17 cellular contexts compared by ENCODE assay signal in the genomic region with DNA sequence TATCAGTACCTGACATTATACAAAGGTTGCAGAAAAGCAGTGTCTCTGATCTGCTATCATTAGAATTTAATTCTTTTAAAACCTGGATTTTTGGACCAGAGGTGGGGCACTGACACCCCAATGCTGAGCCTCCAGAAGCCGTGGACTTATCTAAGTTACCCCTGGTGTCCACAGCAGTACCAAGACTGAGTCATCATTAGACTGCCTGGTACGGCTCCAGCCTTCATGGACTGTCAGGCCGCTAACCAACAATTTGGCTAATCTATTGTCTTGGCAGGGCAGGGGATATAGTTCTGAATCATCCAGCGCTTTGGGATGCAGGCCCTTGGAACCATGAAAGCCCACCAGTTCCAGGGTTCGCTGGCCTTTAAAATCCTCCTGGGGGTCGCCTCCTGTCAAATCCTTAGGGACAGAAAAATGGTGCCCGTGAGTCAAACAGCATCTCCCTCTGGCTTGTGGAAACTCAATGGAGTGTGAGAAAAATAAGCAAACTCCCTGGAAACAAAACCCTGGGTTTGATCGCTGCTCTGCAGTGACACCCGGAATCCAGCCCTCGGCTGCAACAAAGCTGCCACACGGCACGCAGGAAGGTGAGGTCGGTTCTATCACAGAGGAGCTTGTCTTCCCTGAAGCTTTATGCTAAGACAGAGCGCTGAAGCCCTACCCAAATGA.
DNase-seq lines count a peak whose midpoint lies in the region; ATAC-seq and TF ChIP-seq lines count a peak whose summit lies in the region.
"Had no signal": no experiment of that assay in that cellular context is flagged by ENCODE, and none has a peak within 500 bp of the region (broad histone marks: within the 10 kb centered on the region; RNA-seq: fewer than 3 reads in every experiment).

No MANE protein-coding gene starts in this region.

- no peak for ATAC-seq in heart right ventricle
- ATAC-seq: activated naive CD4-positive, alpha-beta T cell treated with anti-CD3 and anti-CD28 coated beads, Interleukin-2, amount 50 U/mL, for 72 hours had no signal

- intact Hi-C loops in cardiac septum (cut with DNase I), result no loop called here
- intact Hi-C loops in heart right ventricle (cut with DNase I), result no loop called here
- intact Hi-C loops in tibial artery (cut with DNase I; ENCODE audit: low total_unique reads), result no loop called here

- H3K36me3 ChIP-seq in heart right ventricle, result peaks cover 0 to 16% (median 0%) of the 10 kb centered on the region in 9 donors
- peaks cover 0 to 12% (median 4%) of the 10 kb centered on the region in 3 donors for H3K36me3 ChIP-seq in tibial artery
- H3K36me3 ChIP-seq: pancreas had no signal

- H3K4me1 ChIP-seq in heart right ventricle, result peaks cover 0 to 8% (median 0%) of the 10 kb centered on the region in 9 donors
- H3K4me1 ChIP-seq in tibial artery, result no peaks in the 10 kb centered on the region
- H3K4me1 ChIP-seq: pancreas had no signal

- 75 to 76% methylated on average over 14 of the region's 14 CpGs for WGBS in heart right ventricle, 2 donors

- H3K9me3 ChIP-seq in heart right ventricle (no peaks in the 10 kb centered on the region), tibial artery (no peaks in the 10 kb centered on the region)
- H3K9me3 ChIP-seq: pancreas had no signal

- H3K4me3 ChIP-seq in heart right ventricle (no peak overlapping the region), astrocyte of the cerebellum (ENCODE audit: low read depth, low read length) (no peak overlapping the region), tibial artery (no peak overlapping the region)
- H3K4me3 ChIP-seq: pancreas had no signal

- no peak for TF ChIP-seq CTCF in heart right ventricle (IDR thresholded peaks at IDR 0.05)
- TF ChIP-seq CTCF in astrocyte of the cerebellum (IDR thresholded peaks at IDR 0.05; ENCODE audit: low read depth, low read length, missing control alignments), result no peak
- no peak for TF ChIP-seq CTCF in tibial artery (IDR thresholded peaks at IDR 0.05)

- H3K27me3 ChIP-seq in heart right ventricle (no peaks in the 10 kb centered on the region), tibial artery (no peaks in the 10 kb centered on the region)
- H3K27me3 ChIP-seq: pancreas had no signal

- DNase-seq in cardiac septum (ENCODE audit: low spot score) (peak; percentile 35), heart right ventricle (no peak), astrocyte of the cerebellum (ENCODE audit: low read depth) (peak; percentile 81), kidney glomerular epithelial cell (lab: John Stamatoyannopoulos, UW) (peak; percentile 71), tibial artery (peak; percentile 29 to 66), foreskin melanocyte (no peak), superior temporal gyrus (ENCODE audit: extremely low spot score) (no peak)
- DNase-seq in stimulated activated CD4-positive, alpha-beta T cell treated with anti-CD3 and anti-CD28 coated beads, Interleukin-2, amount 100 ng/mL, for 48 hours, result no peak
- DNase-seq: 8988T; activated CD4-positive, CD25-positive, alpha-beta regulatory T cell treated with anti-CD3 and anti-CD28 coated beads, Interleukin-2, amount 50 U/mL, for 72 hours; endodermal cell; NCI-H2107; NCI-H748 treated with DMSO at 0.1 percent for 48 hours; pancreas; substantia nigra; T-helper 1 cell had no signal

- H3K27ac ChIP-seq in heart right ventricle, result no peak overlapping the region
- no peak overlapping the region for H3K27ac ChIP-seq in tibial artery
- H3K27ac ChIP-seq: pancreas had no signal

- in situ Hi-C loops in astrocyte of the cerebellum (cut with HindIII; ENCODE audit: low sequenced_read_pairs), result loop anchor here (5.0 kb wide), 1 partner anchor 56 kb away; no protein-coding TSS in a partner anchor

Comparison
In these comparisons a context has a peak if more than half of its experiments do, and no peak if none do; other contexts are left out.
1. DNase-seq: peak in cardiac septum (single experiment), astrocyte of the cerebellum (single experiment), kidney glomerular epithelial cell (single experiment) and tibial artery (2 of 2); none in heart right ventricle (0 of 2), foreskin melanocyte (single experiment), superior temporal gyrus (single experiment) and stimulated activated CD4-positive, alpha-beta T cell treated with anti-CD3 and anti-CD28 coated beads, Interleukin-2, amount 100 ng/mL, for 48 hours (0 of 2).